Comparison of ENCODE assay signal across 23 cellular contexts in the genomic region with DNA sequence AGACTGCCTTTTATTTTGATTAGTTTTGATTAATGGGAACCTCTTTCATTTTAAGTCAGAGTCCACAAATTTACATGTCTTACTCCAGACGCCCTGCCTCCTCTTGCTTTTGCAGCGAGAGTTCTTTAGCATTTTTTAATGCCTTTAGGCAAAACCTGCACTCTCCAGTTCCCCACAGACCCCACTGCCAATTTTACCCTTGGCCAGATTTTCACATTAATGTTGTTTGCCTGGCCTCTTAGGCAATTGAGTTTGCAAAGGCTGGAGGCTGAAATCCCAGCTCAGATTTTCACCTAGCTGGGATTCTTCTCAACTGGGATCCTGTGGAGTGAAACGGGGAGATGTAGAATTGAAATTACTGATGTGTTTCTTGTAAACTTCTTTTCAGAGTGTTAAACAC.
DNase-seq lines count a peak whose midpoint lies in the region; ATAC-seq and TF ChIP-seq lines count a peak whose summit lies in the region.
"Had no signal": no experiment of that assay in that cellular context is flagged by ENCODE, and none has a peak within 500 bp of the region (broad histone marks: within the 10 kb centered on the region; RNA-seq: fewer than 3 reads in every experiment).

No MANE protein-coding gene starts in this region.

- H3K4me3 ChIP-seq in hepatocyte = no peak overlapping the region
- H3K4me3 ChIP-seq: SJCRH30 had no signal

- no peak overlapping the region for H3K27ac ChIP-seq in hepatocyte
- H3K27ac ChIP-seq: 22Rv1, HL-60, KMS-11, SJCRH30 had no signal

- H3K79me2 ChIP-seq in hepatocyte = no peaks in the 10 kb centered on the region

- H3K4me1 ChIP-seq in hepatocyte (ENCODE audit: insufficient read depth) = no peaks in the 10 kb centered on the region
- H3K4me1 ChIP-seq: SJCRH30 had no signal

- no peaks in the 10 kb centered on the region for H3K27me3 ChIP-seq in hepatocyte

- no peaks in the 10 kb centered on the region for H3K9me3 ChIP-seq in hepatocyte (ENCODE audit: low read depth)
- H3K9me3 ChIP-seq: SJCRH30 had no signal

- H3K27ac Mint-ChIP-seq in brain = peak overlapping the region in 3 of 5 experiments; percentile 14 to 54 (median 43)
- H3K27ac Mint-ChIP-seq: IgD-negative memory B cell had no signal

- H3K27me3 Mint-ChIP-seq in brain = no peaks in the 10 kb centered on the region
- H3K27me3 Mint-ChIP-seq: IgD-negative memory B cell had no signal

- no peak for ATAC-seq in HG03025 (IDR thresholded peaks at IDR 0.05; ENCODE audit: low FRiP score, unreplicated experiment)
- ATAC-seq: PC-3, Right ventricle myocardium inferior had no signal

- WGBS in hepatocyte (ENCODE audit: low lambda C conversion rate, missing lambda C conversion rate) = 72% methylated on average over 3 of the region's 3 CpGs

- no peak overlapping the region for H2AFZ ChIP-seq in hepatocyte

- H4K20me1 ChIP-seq in hepatocyte (ENCODE audit: insufficient read depth, poor library complexity, severe bottlenecking) = no peaks in the 10 kb centered on the region

- no peaks in the 10 kb centered on the region for H3K9me2 ChIP-seq in hepatocyte (replicated peaks; ENCODE audit: insufficient read depth)

- H3K9me3 Mint-ChIP-seq in brain = no peaks in the 10 kb centered on the region
- H3K9me3 Mint-ChIP-seq: IgD-negative memory B cell had no signal

- peak overlapping the region in 1 of 5 experiments; percentile 42 for H3K4me3 Mint-ChIP-seq in brain
- H3K4me3 Mint-ChIP-seq: IgD-negative memory B cell had no signal

- peaks cover 5% of the 10 kb centered on the region for H3K36me3 Mint-ChIP-seq in brain
- H3K36me3 Mint-ChIP-seq: IgD-negative memory B cell had no signal

- DNase-seq in DMS79 treated with DMSO at 0.1 percent for 48 hours (lab: John Stamatoyannopoulos, UW) = peak; percentile 4
- DNase-seq in DMS79 (lab: John Stamatoyannopoulos, UW) = no peak
- DNase-seq in NCI-H446 treated with DMSO at 0.1 percent for 48 hours (lab: John Stamatoyannopoulos, UW) = peak; percentile 17
- DNase-seq in hepatocyte (ENCODE audit: low spot score) = no peak
- DNase-seq in GDM1 (lab: John Stamatoyannopoulos, UW) = no peak
- DNase-seq: ACHN, Calu3, HCEC 1CT, NCI-H1048, NCI-H1436 treated with DMSO at 0.1 percent for 48 hours, NCI-H187 treated with DMSO at 0.1 percent for 48 hours, NCI-H2107, NCI-H526, PC-3, SJCRH30, T-helper 1 cell had no signal

- peaks cover 74% of the 10 kb centered on the region for H3K4me1 Mint-ChIP-seq in brain

- TF ChIP-seq CTCF in brain (conservative IDR thresholded peaks at IDR 0.05) (no peak), hepatocyte (IDR thresholded peaks at IDR 0.05; ENCODE audit: poor library complexity) (no peak)

- no peak overlapping the region for H3K4me2 ChIP-seq in hepatocyte
- H3K4me2 ChIP-seq: KMS-11 had no signal

- no peaks in the 10 kb centered on the region for H3K36me3 ChIP-seq in hepatocyte (replicated peaks; ENCODE audit: insufficient read depth, low read depth)
- H3K36me3 ChIP-seq: SJCRH30 had no signal

Comparison
In these comparisons a context has a peak if more than half of its experiments do, and no peak if none do; other contexts are left out.
1. DNase-seq: peak in DMS79 treated with DMSO at 0.1 percent for 48 hours (single experiment) and NCI-H446 treated with DMSO at 0.1 percent for 48 hours (single experiment); none in DMS79 (single experiment), hepatocyte (single experiment) and GDM1 (single experiment).